ENCODE assay signal across 8 cellular contexts in genomic region chr19:18322759-18323460, GRCh38. TPM values are rescaled to one million over a fixed set of nuclear protein-coding genes. Genes with fewer than 3 reads are reported as not detected.
DNase-seq lines count a peak whose midpoint lies in the region; ATAC-seq and TF ChIP-seq lines count a peak whose summit lies in the region.

LSM4 (minus strand) TSS chr19:18323076; CDS start chr19:18323020, 56 bp downstream.

- DNase-seq in COLO829 (ENCODE audit: low spot score) (peak; percentile 99), HS-5 (ENCODE audit: low read depth) (peak; percentile 93), NK-92 (lab: John Stamatoyannopoulos, UW; ENCODE audit: unreplicated experiment) (peak; percentile 89), lung (ENCODE audit: low spot score) (peak; percentile 98)
- DNase-seq in activated CD8-positive, alpha-beta memory T cell treated with anti-CD3 and anti-CD28 coated beads for 1 hour (ENCODE audit: extremely low read depth in 1 of 2, low read depth in 1 of 2), result peak; percentile 96 to 98
- DNase-seq in effector CD4-positive, alpha-beta T cell, result peak; percentile 99
- DNase-seq in stimulated activated CD4-positive, alpha-beta T cell treated with anti-CD3 and anti-CD28 coated beads, TNF-alpha, amount 100 ng/mL, for 4 hours (ENCODE audit: low read depth in 3 of 3), result peak; percentile 99

- TF ChIP-seq CTCF in lung (IDR thresholded peaks at IDR 0.05; ENCODE audit: control extremely low read depth, extremely low read depth), result peak; percentile 6

- peaks cover 4 to 23% of the 10 kb centered on the region in 2 donors for H3K4me1 ChIP-seq in lung (ENCODE audit: control insufficient read depth in 2 of 2, insufficient read depth in 2 of 2, low read length in 2 of 2)

- peak within 1 kb of the TSS; percentile 78 for H3K4me3 ChIP-seq in lung

- WGBS in lung, 2 donors, result 0% methylated on average over 71 to 75 of the region's 75 CpGs

- H3K9me3 ChIP-seq in lung (ENCODE audit: control insufficient read depth in 2 of 2, insufficient read depth in 1 of 2, low read length in 1 of 2), result no peaks in the 10 kb centered on the region

- no peaks in the 10 kb centered on the region for H3K27me3 ChIP-seq in lung (ENCODE audit: control insufficient read depth, insufficient read depth)

- ATAC-seq in GM19468 (IDR thresholded peaks at IDR 0.05; ENCODE audit: extremely low read depth, unreplicated experiment) (peak; percentile 92), lung (ENCODE audit: insufficient read depth, low FRiP score) (peak; percentile 97)

- H3K36me3 ChIP-seq in lung (ENCODE audit: control insufficient read depth in 2 of 2, insufficient read depth in 2 of 2, low read length in 2 of 2), result no peaks in the 10 kb centered on the region

- peak within 1 kb of the TSS; percentile 93 to 98 for H3K27ac ChIP-seq in lung (ENCODE audit: low read depth in 1 of 2, low read length in 1 of 2)

RNA-seq across cellular contexts. Expression of gene LSM4, which starts in this region (rescaled TPM):
- 100 to 1,000 TPM in 1 of 2 donors, 10 to 100 TPM in 1; 67.7 to 114 TPM for total RNA-seq in lung
- polyA plus RNA-seq in lung, result 100 to 1,000 TPM; 114 to 217 TPM

Comparison
In these comparisons a context has a peak if more than half of its experiments do, and no peak if none do; other contexts are left out.
1. Peak in every context shown above with its lines: DNase-seq, ATAC-seq, H3K4me3 ChIP-seq and H3K27ac ChIP-seq.